12 cellular contexts compared by ENCODE assay signal in the genomic region with DNA sequence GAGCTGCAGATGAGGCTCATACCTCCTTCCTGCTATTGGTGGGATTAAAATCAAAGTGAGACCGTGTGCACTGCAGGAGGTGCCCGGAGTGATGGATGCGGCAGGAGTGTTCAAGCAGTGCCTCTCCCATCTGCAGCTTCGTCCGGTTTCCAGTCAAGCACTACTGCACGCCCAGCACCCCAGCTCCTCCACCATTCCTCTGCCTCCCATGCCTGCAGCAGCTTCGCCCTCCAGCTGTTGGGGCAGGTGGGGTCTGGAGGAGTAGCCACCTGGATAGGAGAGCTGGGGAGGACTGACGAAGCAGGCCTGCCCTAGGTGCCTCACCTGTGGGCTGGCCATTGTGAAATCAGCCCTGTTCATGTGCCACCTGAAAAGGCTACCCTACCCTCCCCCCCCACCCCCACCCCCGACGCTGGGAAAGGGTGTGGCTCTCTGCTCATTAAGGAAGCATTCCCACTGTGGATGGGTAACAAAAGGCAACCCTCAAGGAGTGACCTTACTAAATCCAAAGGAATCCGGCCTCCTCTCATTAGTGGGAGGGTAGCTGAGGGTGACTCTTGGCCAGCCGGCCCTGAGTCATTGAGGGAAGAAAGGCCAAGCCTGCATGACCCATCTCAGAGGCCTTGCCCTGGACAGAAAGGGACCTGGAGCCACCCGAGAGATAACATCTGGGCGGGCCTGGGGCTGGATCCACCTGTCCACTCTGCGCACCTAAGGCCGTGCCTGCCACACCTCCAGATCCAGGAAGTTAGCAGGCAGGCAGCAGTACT.
A peak's percentile ranks its signal among the peaks of the same experiment; 100 is the strongest.
DNase-seq lines count a peak whose midpoint lies in the region; FAIRE-seq and TF ChIP-seq lines count a peak whose summit lies in the region.
"Had no signal": no experiment of that assay in that cellular context is flagged by ENCODE, and none has a peak within 500 bp of the region (broad histone marks: within the 10 kb centered on the region; RNA-seq: fewer than 3 reads in every experiment).

No MANE protein-coding gene starts in this region.

- peaks cover 8% of the 10 kb centered on the region for H3K4me1 Mint-ChIP-seq in progenitor cell of endocrine pancreas (ENCODE audit: low read depth)

- H3K9me3 Mint-ChIP-seq in progenitor cell of endocrine pancreas (ENCODE audit: low read depth) = no peaks in the 10 kb centered on the region
- H3K9me3 Mint-ChIP-seq: brain, nephron had no signal

- no peak overlapping the region for H3K27ac Mint-ChIP-seq in progenitor cell of endocrine pancreas
- H3K27ac Mint-ChIP-seq: brain, nephron had no signal

- DNase-seq in AG08396 (ENCODE audit: low spot score) = peak; percentile 56
- DNase-seq in HTR-8/SVneo (ENCODE audit: insufficient read length, low spot score) = peak; percentile 21
- peak; percentile 39 for DNase-seq in amniotic epithelial cell (ENCODE audit: low read depth)
- DNase-seq in kidney tubule cell (ENCODE audit: low spot score) = peak; percentile 94
- no peak for DNase-seq in progenitor cell of endocrine pancreas (ENCODE audit: low spot score, unreplicated experiment)
- DNase-seq in ecto neural progenitor cell (ENCODE audit: low spot score) = no peak
- no peak for DNase-seq in stimulated activated CD8-positive, alpha-beta memory T cell treated with anti-CD3 and anti-CD28 coated beads, Interleukin-4, amount 100 ng/mL, for 48 hours
- no peak for DNase-seq in activated T-cell treated with anti-CD3 and anti-CD28 coated beads, Interleukin-2, amount 50 U/mL, for 1 hour
- DNase-seq: activated CD4-positive, alpha-beta T cell treated with anti-CD3 and anti-CD28 coated beads for 1 hour had no signal

- FAIRE-seq in HTR-8/SVneo (lab: Jason Lieb, UNC) = no peak
- FAIRE-seq: endometrium had no signal

- peaks cover 17% of the 10 kb centered on the region for H3K27me3 Mint-ChIP-seq in progenitor cell of endocrine pancreas

- H3K36me3 Mint-ChIP-seq in progenitor cell of endocrine pancreas (ENCODE audit: insufficient read depth) = no peaks in the 10 kb centered on the region
- H3K36me3 Mint-ChIP-seq: brain had no signal

- no peak for TF ChIP-seq CTCF in progenitor cell of endocrine pancreas (IDR thresholded peaks at IDR 0.05; ENCODE audit: unreplicated experiment)

- H3K4me3 Mint-ChIP-seq in progenitor cell of endocrine pancreas (ENCODE audit: low read depth) = no peak overlapping the region
- H3K4me3 Mint-ChIP-seq: nephron had no signal

Comparison
In these comparisons a context has a peak if more than half of its experiments do, and no peak if none do; other contexts are left out.
1. DNase-seq: peak in AG08396 (single experiment), HTR-8/SVneo (single experiment), amniotic epithelial cell (single experiment) and kidney tubule cell (single experiment); none in progenitor cell of endocrine pancreas (single experiment), ecto neural progenitor cell (single experiment), stimulated activated CD8-positive, alpha-beta memory T cell treated with anti-CD3 and anti-CD28 coated beads, Interleukin-4, amount 100 ng/mL, for 48 hours (single experiment) and activated T-cell treated with anti-CD3 and anti-CD28 coated beads, Interleukin-2, amount 50 U/mL, for 1 hour (single experiment).